ENCODE assay signal across 20 cellular contexts in genomic region chr20:48202334-48202733, GRCh38.
DNase-seq lines count a peak whose midpoint lies in the region; ATAC-seq and TF ChIP-seq lines count a peak whose summit lies in the region.
"Had no signal": no experiment of that assay in that cellular context is flagged by ENCODE, and none has a peak within 500 bp of the region (broad histone marks: within the 10 kb centered on the region; RNA-seq: fewer than 3 reads in every experiment).

No MANE protein-coding gene starts in this region.

- H3K4me1 Mint-ChIP-seq in glutamatergic neuron (ENCODE audit: low read depth, unreplicated experiment), result peaks cover 46% of the 10 kb centered on the region
- H3K4me1 Mint-ChIP-seq: CD14-positive monocyte; CD4-positive, alpha-beta memory T cell; CD4-positive, CD25-positive, alpha-beta regulatory T cell; CD8-positive, alpha-beta memory T cell had no signal

- H3K27ac ChIP-seq in spleen, result no peak overlapping the region
- H3K27ac ChIP-seq: BLaER1 had no signal

- H3K27me3 Mint-ChIP-seq in glutamatergic neuron (ENCODE audit: unreplicated experiment), result peaks cover 17% of the 10 kb centered on the region
- H3K27me3 Mint-ChIP-seq: CD4-positive, CD25-positive, alpha-beta regulatory T cell had no signal

- no peak for ATAC-seq in GM19397 (IDR thresholded peaks at IDR 0.05; ENCODE audit: unreplicated experiment)

- no peaks in the 10 kb centered on the region for H3K4me1 ChIP-seq in spleen

- H3K36me3 ChIP-seq in spleen, result no peaks in the 10 kb centered on the region
- H3K36me3 ChIP-seq: BE2C, BLaER1 had no signal

- H3K36me3 Mint-ChIP-seq in glutamatergic neuron (ENCODE audit: unreplicated experiment), result peaks cover 5% of the 10 kb centered on the region
- H3K36me3 Mint-ChIP-seq: CD14-positive monocyte; CD4-positive, alpha-beta memory T cell; CD4-positive, CD25-positive, alpha-beta regulatory T cell; CD8-positive, alpha-beta memory T cell had no signal

- DNase-seq in glutamatergic neuron (no peak), spleen (peak; percentile 14), NCI-H345 treated with DMSO at 0.1 percent for 48 hours (lab: John Stamatoyannopoulos, UW; ENCODE audit: unreplicated experiment) (no peak), DMS79 (lab: John Stamatoyannopoulos, UW) (no peak)
- DNase-seq: 8988T; ACHN; BE2C; C1 segment of cervical spinal cord; CD4-positive, alpha-beta memory T cell; CD4-positive, CD25-positive, alpha-beta regulatory T cell; CD8-positive, alpha-beta memory T cell; COR-L47; DMS 273 treated with DMSO at 0.1 percent for 48 hours; DMS153; DMS53; DMS79 treated with DMSO at 0.1 percent for 48 hours; GF-D8 had no signal

- H3K9me3 Mint-ChIP-seq in glutamatergic neuron (ENCODE audit: unreplicated experiment), result peaks cover 20% of the 10 kb centered on the region
- H3K9me3 Mint-ChIP-seq: CD4-positive, alpha-beta memory T cell; CD4-positive, CD25-positive, alpha-beta regulatory T cell; CD8-positive, alpha-beta memory T cell had no signal

- 86 to 93% (median 92%) methylated on average over 12 of the region's 12 CpGs for WGBS in spleen, 5 donors

- peaks cover 0 to 14% (median 0%) of the 10 kb centered on the region in 7 donors for H3K27me3 ChIP-seq in spleen (replicated peaks in 1 of 7)
- H3K27me3 ChIP-seq: BE2C, BLaER1 had no signal

- no peak for TF ChIP-seq POLR2A in spleen (IDR thresholded peaks at IDR 0.05)

- TF ChIP-seq CTCF in glutamatergic neuron (IDR thresholded peaks at IDR 0.05; ENCODE audit: partially characterized antibody, unreplicated experiment) (no peak), spleen (IDR thresholded peaks at IDR 0.05 in 8 of 11, conservative IDR thresholded peaks at IDR 0.05 in 3 of 11) (no peak)

- peak overlapping the region; percentile 64 for H3K27ac Mint-ChIP-seq in glutamatergic neuron (ENCODE audit: unreplicated experiment)
- H3K27ac Mint-ChIP-seq: CD14-positive monocyte; CD4-positive, alpha-beta memory T cell; CD4-positive, CD25-positive, alpha-beta regulatory T cell; CD8-positive, alpha-beta memory T cell had no signal

- H3K9me3 ChIP-seq in spleen, result no peaks in the 10 kb centered on the region
- H3K9me3 ChIP-seq: BE2C, BLaER1 had no signal

- no peak overlapping the region for H3K4me3 ChIP-seq in spleen
- H3K4me3 ChIP-seq: BLaER1 had no signal

- intact Hi-C loops in spleen (cut with DNase I; ENCODE audit: low total_unique reads), result no loop called here

- no peak overlapping the region for H3K4me3 Mint-ChIP-seq in glutamatergic neuron (ENCODE audit: unreplicated experiment)
- H3K4me3 Mint-ChIP-seq: CD14-positive monocyte; CD4-positive, alpha-beta memory T cell; CD4-positive, CD25-positive, alpha-beta regulatory T cell; CD8-positive, alpha-beta memory T cell had no signal
